16 cellular contexts compared by ENCODE assay signal in the genomic region with DNA sequence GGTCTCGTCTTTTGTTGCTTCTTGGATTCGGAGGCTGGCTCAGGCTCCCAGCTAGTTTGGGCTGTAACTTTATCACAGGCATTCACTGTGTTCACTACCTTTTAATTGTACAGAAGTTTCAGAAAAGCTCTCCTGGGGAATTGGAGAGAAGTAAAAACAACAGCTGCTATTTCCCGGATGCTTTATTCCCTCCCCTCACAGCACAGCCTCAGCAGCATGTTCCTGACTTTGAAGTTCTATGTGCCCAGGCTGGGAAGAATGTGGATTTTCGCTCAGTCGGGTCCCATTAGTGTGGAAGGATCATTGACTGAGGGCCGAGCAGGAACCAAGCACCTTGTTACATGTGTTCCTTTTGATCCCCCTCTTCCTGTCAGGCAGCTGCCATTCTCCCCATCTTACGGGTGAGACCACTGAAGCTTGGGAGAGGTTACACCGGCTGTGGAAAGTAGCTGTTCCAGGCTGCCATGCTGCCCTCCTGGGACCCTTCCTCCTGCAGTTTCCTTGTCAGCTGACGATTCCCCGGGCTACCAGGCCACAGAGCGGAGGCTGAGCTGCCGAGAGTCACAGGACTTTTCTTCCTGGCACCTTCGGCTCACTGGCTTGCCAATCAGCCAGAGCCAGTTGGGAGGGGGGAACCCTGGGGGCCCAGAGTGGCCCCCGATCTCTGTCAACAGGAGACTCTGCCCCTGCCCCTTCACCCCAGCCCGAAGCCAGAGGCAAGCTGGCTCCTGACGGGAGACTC.
DNase-seq lines count a peak whose midpoint lies in the region; ATAC-seq and TF ChIP-seq lines count a peak whose summit lies in the region.
"Had no signal": no experiment of that assay in that cellular context is flagged by ENCODE, and none has a peak within 500 bp of the region (broad histone marks: within the 10 kb centered on the region; RNA-seq: fewer than 3 reads in every experiment).

No MANE protein-coding gene starts in this region.

- H3K27ac Mint-ChIP-seq in Calu3 (ENCODE audit: unreplicated experiment) = no peak overlapping the region
- H3K27ac Mint-ChIP-seq: activated CD4-positive, alpha-beta T cell treated with anti-CD3 and anti-CD28 coated beads for 36 hours had no signal

- peaks cover 19% of the 10 kb centered on the region for H3K27me3 Mint-ChIP-seq in Calu3 (ENCODE audit: unreplicated experiment)

- ATAC-seq in left lung (no peak), HG02623 (IDR thresholded peaks at IDR 0.05; ENCODE audit: unreplicated experiment) (no peak)
- ATAC-seq: activated CD4-positive, alpha-beta T cell treated with anti-CD3 and anti-CD28 coated beads for 36 hours had no signal

- peak overlapping the region in 2 of 59 donors; percentile 7 to 12 for H3K4me3 ChIP-seq in dorsolateral prefrontal cortex
- H3K4me3 ChIP-seq in mucosa of stomach (ENCODE audit: low read length) = no peak overlapping the region
- H3K4me3 ChIP-seq in subcutaneous abdominal adipose tissue (ENCODE audit: low read depth in 1 of 5, low read length in 5 of 5) = no peak overlapping the region
- H3K4me3 ChIP-seq in left lung = no peak overlapping the region
- H3K4me3 ChIP-seq: skin epidermis had no signal

- H3K27me3 ChIP-seq in dorsolateral prefrontal cortex (no peaks in the 10 kb centered on the region), mucosa of stomach (ENCODE audit: control insufficient read depth, insufficient read depth, low read length) (peaks cover 6% of the 10 kb centered on the region), subcutaneous abdominal adipose tissue (ENCODE audit: control insufficient read depth in 5 of 5, insufficient read depth in 4 of 5, low read length in 5 of 5) (peaks cover 0 to 2% (median 0%) of the 10 kb centered on the region in 5 donors), left lung (peaks cover 0 to 18% of the 10 kb centered on the region in 2 donors)

- BruUV-seq in Calu3 (replicated peaks; lab: Mats Ljungman, UMichigan) = no TSS peak

- CTCF ChIA-PET in Calu3 (lab: Charles Lee) = no interaction called here

- H3K9ac ChIP-seq in mucosa of stomach (ENCODE audit: low read length) = peak overlapping the region; percentile 47
- H3K9ac ChIP-seq in subcutaneous abdominal adipose tissue (ENCODE audit: low read length in 5 of 5) = peak overlapping the region in 3 of 5 donors; percentile 38 to 44 (median 42)

- DNase-seq in NCI-H2171 (lab: John Stamatoyannopoulos, UW) (peak; percentile 61), dorsolateral prefrontal cortex (no peak), left lung (no peak), Calu3 (no peak)
- DNase-seq: activated CD4-positive, alpha-beta T cell treated with anti-CD3 and anti-CD28 coated beads for 36 hours; activated effector memory CD4-positive, alpha-beta T cell treated with anti-CD3 and anti-CD28 coated beads, Interleukin-2, amount 50 U/mL, for 16 hours; GDM1; NCI-H1930; NCI-H524 treated with DMSO at 0.1 percent for 48 hours; stimulated activated CD4-positive, alpha-beta T cell treated with anti-CD3 and anti-CD28 coated beads, Interleukin-4, amount 100 ng/mL, for 24 hours; SW 1271 had no signal

- no peak overlapping the region for H3K4me3 Mint-ChIP-seq in Calu3 (ENCODE audit: low read depth, unreplicated experiment)
- H3K4me3 Mint-ChIP-seq: activated CD4-positive, alpha-beta T cell treated with anti-CD3 and anti-CD28 coated beads for 36 hours had no signal

- H3K4me1 Mint-ChIP-seq in Calu3 (ENCODE audit: low read depth, unreplicated experiment) = no peaks in the 10 kb centered on the region
- H3K4me1 Mint-ChIP-seq: activated CD4-positive, alpha-beta T cell treated with anti-CD3 and anti-CD28 coated beads for 36 hours had no signal

- intact Hi-C loops in dorsolateral prefrontal cortex (cut with DNase I) = no loop called here
- intact Hi-C loops in left lung (cut with DNase I) = no loop called here
- intact Hi-C loops in Calu3 (cut with micrococcal nuclease; ENCODE audit: unreplicated experiment) = no loop called here

- H3K27ac ChIP-seq in dorsolateral prefrontal cortex = peak overlapping the region in 32 of 59 donors; percentile 3 to 80 (median 36)
- H3K27ac ChIP-seq in subcutaneous abdominal adipose tissue (ENCODE audit: low read depth, low read length) = peak overlapping the region; percentile 46
- peak overlapping the region in 1 of 2 donors; percentile 19 for H3K27ac ChIP-seq in left lung

- H3K9me3 ChIP-seq in mucosa of stomach (ENCODE audit: control insufficient read depth, low read length) (no peaks in the 10 kb centered on the region), subcutaneous abdominal adipose tissue (ENCODE audit: control insufficient read depth in 5 of 5, low read length in 5 of 5) (no peaks in the 10 kb centered on the region), left lung (no peaks in the 10 kb centered on the region)
- H3K9me3 ChIP-seq: Caco-2 had no signal

- no peaks in the 10 kb centered on the region for H3K9me3 Mint-ChIP-seq in Calu3 (ENCODE audit: low read depth, unreplicated experiment)

- peaks cover 4% of the 10 kb centered on the region for H3K36me3 ChIP-seq in mucosa of stomach (ENCODE audit: control insufficient read depth, insufficient read depth, low read length)
- H3K36me3 ChIP-seq in subcutaneous abdominal adipose tissue (ENCODE audit: control insufficient read depth in 5 of 5, insufficient read depth in 5 of 5, low read length in 5 of 5) = no peaks in the 10 kb centered on the region
- no peaks in the 10 kb centered on the region for H3K36me3 ChIP-seq in left lung

- H3K4me1 ChIP-seq in mucosa of stomach (ENCODE audit: control insufficient read depth, insufficient read depth, low read length) (peaks cover 20% of the 10 kb centered on the region), subcutaneous abdominal adipose tissue (ENCODE audit: control insufficient read depth in 5 of 5, insufficient read depth in 5 of 5, low read length in 5 of 5) (peaks cover 12 to 47% (median 30%) of the 10 kb centered on the region in 5 donors), left lung (peaks cover 17 to 20% of the 10 kb centered on the region in 2 donors)

- no peak for TF ChIP-seq CTCF in dorsolateral prefrontal cortex (IDR thresholded peaks at IDR 0.05 in 54 of 56, conservative IDR thresholded peaks at IDR 0.05 in 2 of 56; ENCODE audit: low read depth in 1 of 56, partially characterized antibody in 56 of 56)
- TF ChIP-seq CTCF in left lung (IDR thresholded peaks at IDR 0.05) = no peak
- TF ChIP-seq CTCF in Calu3 (IDR thresholded peaks at IDR 0.05; ENCODE audit: unreplicated experiment) = no peak

- no peaks in the 10 kb centered on the region for H3K36me3 Mint-ChIP-seq in Calu3 (ENCODE audit: insufficient read depth, unreplicated experiment)
